ENCODE assay signal across 8 cellular contexts in the genomic region with DNA sequence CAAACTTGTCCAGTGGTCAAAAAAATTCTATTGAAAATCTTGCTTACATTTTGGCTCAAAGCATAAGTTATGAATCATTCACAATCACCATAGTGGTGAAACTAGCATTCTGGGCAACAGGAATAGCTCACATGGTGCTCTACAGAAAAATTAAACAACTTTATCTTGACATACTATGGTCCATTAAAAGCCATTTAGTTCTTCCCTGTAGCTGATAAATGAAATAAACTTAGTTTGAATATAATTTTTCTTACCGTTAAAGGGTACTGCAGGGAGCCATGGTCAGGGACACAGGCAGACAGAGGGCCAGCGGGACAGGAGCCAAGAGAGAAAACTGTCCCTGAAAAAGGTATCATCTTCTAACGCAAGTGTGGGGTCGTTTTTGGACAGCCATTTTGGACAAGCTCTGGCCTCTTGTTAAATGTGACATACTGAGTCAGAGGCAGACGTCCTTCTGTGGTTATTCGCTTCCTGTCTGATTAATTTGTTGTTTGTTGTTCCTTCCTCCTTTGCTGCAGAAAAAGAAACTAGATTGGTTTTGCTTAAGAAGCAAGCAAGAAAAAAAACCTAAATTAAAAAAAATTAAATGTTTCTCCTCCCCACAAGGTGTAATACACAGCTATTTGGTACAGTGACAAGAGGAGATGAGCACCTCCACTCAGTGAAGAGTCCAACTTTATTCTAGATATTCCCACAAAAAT. TPM values are rescaled to one million over a fixed set of nuclear protein-coding genes. Genes with fewer than 3 reads are reported as not detected.
DNase-seq lines count a peak whose midpoint lies in the region; ATAC-seq and TF ChIP-seq lines count a peak whose summit lies in the region.

A gene with protein sequence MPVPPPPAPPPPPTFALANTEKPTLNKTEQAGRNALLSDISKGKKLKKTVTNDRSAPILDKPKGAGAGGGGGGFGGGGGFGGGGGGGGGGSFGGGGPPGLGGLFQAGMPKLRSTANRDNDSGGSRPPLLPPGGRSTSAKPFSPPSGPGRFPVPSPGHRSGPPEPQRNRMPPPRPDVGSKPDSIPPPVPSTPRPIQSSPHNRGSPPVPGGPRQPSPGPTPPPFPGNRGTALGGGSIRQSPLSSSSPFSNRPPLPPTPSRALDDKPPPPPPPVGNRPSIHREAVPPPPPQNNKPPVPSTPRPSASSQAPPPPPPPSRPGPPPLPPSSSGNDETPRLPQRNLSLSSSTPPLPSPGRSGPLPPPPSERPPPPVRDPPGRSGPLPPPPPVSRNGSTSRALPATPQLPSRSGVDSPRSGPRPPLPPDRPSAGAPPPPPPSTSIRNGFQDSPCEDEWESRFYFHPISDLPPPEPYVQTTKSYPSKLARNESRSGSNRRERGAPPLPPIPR (minus strand): TSS at position 458 of the 701 bp plus-strand sequence. CDS start 12,231 bp downstream, outside the sequence.

- peak within 1 kb of the TSS; percentile 67 for H2AK9ac ChIP-seq in IMR-90 (replicated peaks; ENCODE audit: low read depth, low read length, poor library complexity)

- H3K56ac ChIP-seq in IMR-90 (ENCODE audit: extremely low read depth, insufficient read depth, low read length) = peak within 1 kb of the TSS; percentile 58; the same call in 1 of the 2 replicates

- peak within 1 kb of the TSS; percentile 72 for H2BK20ac ChIP-seq in IMR-90 (ENCODE audit: low read depth, low read length)

- peak within 1 kb of the TSS; percentile 69 for H3K14ac ChIP-seq in IMR-90 (replicated peaks; ENCODE audit: low read depth, low read length)

- H3K36me3 ChIP-seq in IMR-90 (ENCODE audit: control insufficient read depth, insufficient read depth, low read length) = no peaks in the 10 kb centered on the region

- TF ChIP-seq CTCF in IMR-90 (conservative IDR thresholded peaks at IDR 0.05; ENCODE audit: low read depth, low read length) = no peak

- peak within 1 kb of the TSS; percentile 71 for H3K18ac ChIP-seq in IMR-90 (ENCODE audit: low read depth, low read length)

- peak within 1 kb of the TSS; percentile 47; the same call in 1 of the 2 replicates for H4K5ac ChIP-seq in IMR-90 (ENCODE audit: low read depth, low read length)

- peak; percentile 43 for ATAC-seq in GM21381 (IDR thresholded peaks at IDR 0.05; ENCODE audit: unreplicated experiment)
- peak; percentile 86 for ATAC-seq in IMR-90 (ENCODE audit: low read depth)

- peak within 1 kb of the TSS; percentile 81 for H3K4me2 ChIP-seq in IMR-90 (ENCODE audit: low read depth, low read length)

- H3K27me3 ChIP-seq in IMR-90 (ENCODE audit: control insufficient read depth, insufficient read depth, low read length) = no peaks in the 10 kb centered on the region

- no peak within 1 kb of the TSS for H3K4me3 ChIP-seq in IMR-90 (ENCODE audit: insufficient read depth, low read depth, low read length)

- TF ChIP-seq RAD21 in IMR-90 (IDR thresholded peaks at IDR 0.05; ENCODE audit: low read length) = no peak

- WGBS in IMR-90 (ENCODE audit: extremely low coverage in 2 of 2, insufficient read length in 1 of 2), 2 experiments = no CpG with 5 or more reads among the region's 6 CpGs

- H2AFZ ChIP-seq in IMR-90 (replicated peaks; ENCODE audit: low read length, poor library complexity) = peak within 1 kb of the TSS; percentile 75

- peak within 1 kb of the TSS; percentile 83 for H2BK120ac ChIP-seq in IMR-90 (ENCODE audit: low read depth, low read length)

- peak within 1 kb of the TSS; percentile 91 for H3K4ac ChIP-seq in IMR-90 (ENCODE audit: low read depth, low read length)

- H3K79me1 ChIP-seq in IMR-90 (ENCODE audit: low read depth in 1 of 2, low read length in 2 of 2) = peaks cover 10 to 20% of the 10 kb centered on the region in 2 experiments

- no peaks in the 10 kb centered on the region for H4K20me1 ChIP-seq in IMR-90 (ENCODE audit: insufficient read depth, low read length)

- POLR2A ChIA-PET in IMR-90 (lab: Charles Lee; ENCODE audit: unreplicated experiment) = interaction anchor here (0.6 to 0.7 kb wide), 2 partner anchors 276 to 523 kb away, joined by 3 read pairs; no protein-coding TSS in a partner anchor

- in situ Hi-C loops in IMR-90 (cut with MboI; ENCODE audit: low sequenced_read_pairs) = no loop called here

- CTCF ChIA-PET in IMR-90 (lab: Yijun Ruan, JAX) = interaction anchor here (0.7 to 0.8 kb wide), 2 partner anchors 91 to 106 kb away, joined by 3 read pairs; no protein-coding TSS in a partner anchor

- H4K8ac ChIP-seq in IMR-90 (ENCODE audit: low read depth in 2 of 2, low read length in 2 of 2) = peak within 1 kb of the TSS; percentile 51 to 81; a peak in 3 of 4 replicates

- peak within 1 kb of the TSS; percentile 84 for H2BK5ac ChIP-seq in IMR-90 (ENCODE audit: low read depth, low read length, poor library complexity, severe bottlenecking)

- H3K9me1 ChIP-seq in IMR-90 (ENCODE audit: insufficient read depth, low read length) = peaks cover 7% of the 10 kb centered on the region

- peaks cover 8% of the 10 kb centered on the region for H3K4me1 ChIP-seq in IMR-90 (ENCODE audit: control insufficient read depth, insufficient read depth, low read length)

- DNase-seq in Daoy (ENCODE audit: low read depth) (peak; percentile 66), IMR-90 (peak; percentile 86), fibroblast of gingiva (ENCODE audit: low read depth) (peak; percentile 48), renal cortical epithelial cell (ENCODE audit: low read depth) (peak; percentile 52), caudate nucleus (lab: John Stamatoyannopoulos, UW) (no peak), retina (no peak)
- DNase-seq in activated CD4-positive, alpha-beta T cell treated with anti-CD3 and anti-CD28 coated beads, Interleukin-2, amount 50 U/mL, for 4 hours = peak; percentile 15 to 27

- peak within 1 kb of the TSS; percentile 73 for H3K23ac ChIP-seq in IMR-90 (ENCODE audit: low read depth, low read length)

- BruUV-seq in IMR-90 (replicated peaks; lab: Mats Ljungman, UMichigan) = no TSS peak

- H3K9me3 ChIP-seq in IMR-90 (ENCODE audit: control insufficient read depth, insufficient read depth, low read length) = no peaks in the 10 kb centered on the region

- dilution Hi-C loops in IMR-90 (cut with HindIII; ENCODE audit: low sequenced_read_pairs, unreplicated experiment) = no loop called here

- peak within 1 kb of the TSS; percentile 43; the same call in 1 of the 2 replicates for H2AK5ac ChIP-seq in IMR-90 (ENCODE audit: low read depth, low read length)

- TF ChIP-seq POLR2A in IMR-90 (IDR thresholded peaks at IDR 0.05; ENCODE audit: low read depth, low read length) = no peak

- peak within 1 kb of the TSS; percentile 9; the same call in 1 of the 2 replicates for H4K91ac ChIP-seq in IMR-90 (ENCODE audit: insufficient read depth, low read depth, low read length)

- peak within 1 kb of the TSS; percentile 28; the same call in 1 of the 2 replicates for H3K9ac ChIP-seq in IMR-90 (ENCODE audit: low read depth, low read length)

- intact Hi-C loops in IMR-90 (cut with micrococcal nuclease) = loop anchor here (10.0 kb wide), 1 partner anchor 397 kb away; no protein-coding TSS in a partner anchor

- peak within 1 kb of the TSS; percentile 45; the same call in 1 of the 3 replicates for H2BK15ac ChIP-seq in IMR-90 (ENCODE audit: low read depth, low read length)

- peak within 1 kb of the TSS; percentile 86 for H3K27ac ChIP-seq in IMR-90 (ENCODE audit: insufficient read depth, low read length)
- H3K27ac ChIP-seq in caudate nucleus (ENCODE audit: low read depth, low read length) = no peak within 1 kb of the TSS

TF ChIP-seq in IMR-90, 13 proteins besides CTCF, POLR2A, EP300 and RAD21:
- TF ChIP-seq, protein P1, sequence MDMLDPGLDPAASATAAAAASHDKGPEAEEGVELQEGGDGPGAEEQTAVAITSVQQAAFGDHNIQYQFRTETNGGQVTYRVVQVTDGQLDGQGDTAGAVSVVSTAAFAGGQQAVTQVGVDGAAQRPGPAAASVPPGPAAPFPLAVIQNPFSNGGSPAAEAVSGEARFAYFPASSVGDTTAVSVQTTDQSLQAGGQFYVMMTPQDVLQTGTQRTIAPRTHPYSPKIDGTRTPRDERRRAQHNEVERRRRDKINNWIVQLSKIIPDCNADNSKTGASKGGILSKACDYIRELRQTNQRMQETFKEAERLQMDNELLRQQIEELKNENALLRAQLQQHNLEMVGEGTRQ (IDR thresholded peaks at IDR 0.05; ENCODE audit: low read depth, low read length) = peak; percentile 42
- TF ChIP-seq RCOR1 (IDR thresholded peaks at IDR 0.05; ENCODE audit: insufficient replicate concordance, low read length) = no peak
- peak; percentile 36 for TF ChIP-seq FOS (IDR thresholded peaks at IDR 0.05; ENCODE audit: low read depth, low read length)

RNA-seq across cellular contexts. Expression of the gene that starts here (rescaled TPM):
- total RNA-seq in Daoy (2014; rRNA removed; shearing (Covaris generic)) = 5.4 and 15.1 TPM in 2 replicates
- 2.7 and 3.3 TPM in 2 replicates for total RNA-seq in IMR-90 (2012; rRNA removed)
- 13.5 and 14.2 TPM in 2 replicates for polyA plus RNA-seq in IMR-90 (2012; rRNA removed)
- 5.5 and 14.1 TPM in 2 replicates for polyA plus RNA-seq in IMR-90 (2012; cell fraction: cytosol; rRNA removed)
- 10.0 and 12.1 TPM in 2 replicates for polyA plus RNA-seq in IMR-90 (2012; cell fraction: nucleus; rRNA removed; ENCODE audit: low replicate concordance)
- 3.0 and 8.6 TPM in 2 replicates for total RNA-seq in renal cortical epithelial cell

Comparison
In these comparisons a context has a peak if more than half of its experiments do, and no peak if none do; other contexts are left out.
1. DNase-seq: peak in Daoy (single experiment), IMR-90 (single experiment), activated CD4-positive, alpha-beta T cell treated with anti-CD3 and anti-CD28 coated beads, Interleukin-2, amount 50 U/mL, for 4 hours (2 of 2), fibroblast of gingiva (single experiment) and renal cortical epithelial cell (single experiment); none in caudate nucleus (0 of 61) and retina (single experiment).